In the genomic region with DNA sequence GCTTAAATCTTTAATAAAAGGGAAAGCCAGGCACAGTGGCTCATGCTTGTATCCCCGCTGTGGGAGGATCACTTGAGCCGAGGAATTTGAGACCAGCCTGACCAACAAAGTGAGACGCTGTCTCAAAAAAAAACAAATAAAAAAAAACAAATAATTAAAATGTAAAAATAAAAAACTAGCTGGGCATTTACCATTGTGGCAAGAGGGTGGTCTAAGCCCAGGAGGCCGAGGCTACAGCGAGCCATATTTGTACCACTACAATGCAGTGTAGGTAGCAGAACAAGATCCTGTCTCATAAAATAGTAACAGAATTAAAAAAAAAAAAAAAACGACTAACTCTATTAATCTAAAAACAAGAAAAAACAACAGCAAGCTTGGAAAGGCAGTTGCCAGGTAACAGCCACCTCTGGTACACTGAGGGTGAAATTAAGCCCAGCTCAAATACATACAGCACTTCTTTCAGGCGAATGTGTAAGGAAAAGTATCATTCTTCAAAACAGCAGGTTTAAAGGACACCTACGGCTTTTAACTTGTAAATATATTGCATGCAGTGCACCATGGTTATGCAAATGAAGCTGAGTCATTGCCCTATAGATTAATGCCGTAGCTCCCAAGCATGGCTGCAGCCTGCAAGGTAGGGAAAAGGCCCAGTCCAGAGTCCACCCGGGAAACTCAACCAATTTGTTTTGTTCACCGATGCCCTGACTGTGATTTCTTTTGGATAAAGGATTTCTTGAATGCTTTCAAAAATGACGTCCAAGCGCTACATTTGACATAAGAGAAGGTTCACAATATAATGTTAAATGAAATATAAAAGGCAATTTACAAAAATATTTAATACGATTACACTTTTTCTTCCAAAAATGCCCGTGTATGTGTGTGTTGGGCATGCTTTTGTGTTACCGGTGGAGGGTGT, we compare ENCODE assay signal across 9 cellular contexts. TPM values are rescaled to one million over a fixed set of nuclear protein-coding genes. Genes with fewer than 3 reads are reported as not detected.
A peak's percentile ranks its signal among the peaks of the same experiment; 100 is the strongest.
DNase-seq lines count a peak whose midpoint lies in the region; ATAC-seq lines count a peak whose summit lies in the region.
"Had no signal": no experiment of that assay in that cellular context is flagged by ENCODE, and none has a peak within 500 bp of the region (broad histone marks: within the 10 kb centered on the region; RNA-seq: fewer than 3 reads in every experiment).

No MANE protein-coding gene starts in this region.

- no peaks in the 10 kb centered on the region for H3K4me1 ChIP-seq in NT2/D1 (ENCODE audit: insufficient read depth, insufficient read length)
- H3K4me1 ChIP-seq: BLaER1 treated with 17β-estradiol and CSF1 and Interleukin-3, amounts not matched to agents 10 nM and 100 nM had no signal

- no peaks in the 10 kb centered on the region for H3K36me3 Mint-ChIP-seq in activated T-cell treated with anti-CD3 and anti-CD28 coated beads, Interleukin-2, amount 50 U/mL, for 24 hours (ENCODE audit: low read depth)

- peak overlapping the region; percentile 84 for H3K27ac Mint-ChIP-seq in activated T-cell treated with anti-CD3 and anti-CD28 coated beads, Interleukin-2, amount 50 U/mL, for 24 hours

- no peaks in the 10 kb centered on the region for H3K27me3 ChIP-seq in NT2/D1 (ENCODE audit: insufficient read depth, insufficient read length)

- H3K9ac ChIP-seq in NT2/D1 (ENCODE audit: insufficient read length, low read depth): peak overlapping the region; percentile 1
- H3K9ac ChIP-seq: BLaER1 treated with 17β-estradiol and CSF1 and Interleukin-3, amounts not matched to agents 10 nM and 100 nM had no signal

- no peaks in the 10 kb centered on the region for H3K4me1 Mint-ChIP-seq in activated T-cell treated with anti-CD3 and anti-CD28 coated beads, Interleukin-2, amount 50 U/mL, for 24 hours (ENCODE audit: low read depth)

- ATAC-seq in esophagus mucosa (peak; percentile 91), HG03175 (IDR thresholded peaks at IDR 0.05; ENCODE audit: unreplicated experiment) (no peak), HG03442 (IDR thresholded peaks at IDR 0.05; ENCODE audit: unreplicated experiment) (no peak)

- peaks cover 3% of the 10 kb centered on the region; the same call in 1 of the 2 replicates for H3K9me3 ChIP-seq in NT2/D1 (ENCODE audit: insufficient read depth, low read length)

- H3K27me3 Mint-ChIP-seq in activated T-cell treated with anti-CD3 and anti-CD28 coated beads, Interleukin-2, amount 50 U/mL, for 24 hours: peaks cover 15% of the 10 kb centered on the region

- DNase-seq in activated T-cell treated with anti-CD3 and anti-CD28 coated beads, Interleukin-2, amount 50 U/mL, for 24 hours: no peak
- DNase-seq in activated T-cell treated with anti-CD3 and anti-CD28 coated beads, Interleukin-2, amount 50 U/mL, for 48 hours: no peak
- DNase-seq in NT2/D1 (ENCODE audit: low read depth, low spot score) (peak; percentile 76), smooth muscle cell of the brain vasculature (ENCODE audit: low read depth, low spot score) (peak; percentile 29), NCI-H1092 treated with DMSO at 0.1 percent for 48 hours (lab: John Stamatoyannopoulos, UW) (no peak)

- no peaks in the 10 kb centered on the region for H3K36me3 ChIP-seq in NT2/D1 (ENCODE audit: insufficient read depth, insufficient read length, low read length)
- H3K36me3 ChIP-seq: BLaER1 treated with 17β-estradiol and CSF1 and Interleukin-3, amounts not matched to agents 10 nM and 100 nM had no signal

- H3K9me3 Mint-ChIP-seq in activated T-cell treated with anti-CD3 and anti-CD28 coated beads, Interleukin-2, amount 50 U/mL, for 24 hours: no peaks in the 10 kb centered on the region

- no peak overlapping the region for H3K4me3 ChIP-seq in NT2/D1 (ENCODE audit: insufficient read length, low read depth)
- H3K4me3 ChIP-seq: BLaER1 treated with 17β-estradiol and CSF1 and Interleukin-3, amounts not matched to agents 10 nM and 100 nM had no signal

- no peak overlapping the region for H3K4me3 Mint-ChIP-seq in activated T-cell treated with anti-CD3 and anti-CD28 coated beads, Interleukin-2, amount 50 U/mL, for 24 hours

RNA-seq across cellular contexts. Expression of a gene that starts 14.5 kb away (rescaled TPM):
- 8.5 TPM for total RNA-seq in esophagus mucosa

RNA-seq across cellular contexts. Expression of a gene that starts 52.3 kb away (rescaled TPM):
- total RNA-seq in esophagus mucosa: 23.2 TPM

RNA-seq across cellular contexts. Expression of a gene that starts 59.3 kb away (rescaled TPM):
- total RNA-seq in esophagus mucosa: 4.8 TPM

Comparison
In these comparisons a context has a peak if more than half of its experiments do, and no peak if none do; other contexts are left out.
1. DNase-seq: peak in NT2/D1 (single experiment) and smooth muscle cell of the brain vasculature (single experiment); none in activated T-cell treated with anti-CD3 and anti-CD28 coated beads, Interleukin-2, amount 50 U/mL, for 24 hours (single experiment), activated T-cell treated with anti-CD3 and anti-CD28 coated beads, Interleukin-2, amount 50 U/mL, for 48 hours (0 of 2) and NCI-H1092 treated with DMSO at 0.1 percent for 48 hours (single experiment).